2 cellular contexts compared by ENCODE assay signal in the genomic region with DNA sequence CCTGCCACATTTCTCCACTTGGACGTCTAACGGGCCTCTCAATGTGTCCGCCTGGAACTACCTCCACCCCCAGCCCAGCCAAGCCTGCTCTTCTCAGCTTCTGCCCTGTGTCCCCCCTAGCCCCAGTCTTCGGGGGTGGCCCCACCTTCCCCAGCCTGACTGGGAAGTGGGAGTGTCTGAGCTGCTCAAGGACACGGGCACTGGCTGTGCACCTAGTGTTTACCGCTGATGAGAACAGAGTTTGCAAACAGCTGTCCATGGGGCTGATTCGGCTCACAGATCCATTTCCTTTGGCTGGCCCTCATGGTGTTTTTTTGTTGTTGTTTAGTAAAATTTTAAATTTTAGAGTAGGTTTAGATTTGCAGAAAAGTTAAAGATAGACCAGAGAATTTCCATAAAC.
TF ChIP-seq lines count a peak whose summit lies in the region.

No MANE protein-coding gene starts in this region.

TF ChIP-seq in GM23338, 12 proteins besides CTCF, POLR2A, EP300 and RAD21 (continues in another document):
- TF ChIP-seq EZH2phosphoT487 (IDR thresholded peaks at IDR 0.05; ENCODE audit: unreplicated experiment) (no peak), STAT1 (IDR thresholded peaks at IDR 0.05; ENCODE audit: unreplicated experiment) (no peak), POLR2AphosphoS5 (IDR thresholded peaks at IDR 0.05; ENCODE audit: low read depth) (no peak), JUNB (IDR thresholded peaks at IDR 0.05; ENCODE audit: unreplicated experiment) (no peak), EZH2 (IDR thresholded peaks at IDR 0.05; ENCODE audit: low read depth, unreplicated experiment) (no peak), CREB1 (CRISPR knock-in tag; IDR thresholded peaks at IDR 0.05; ENCODE audit: low read depth) (no peak), ZNF331 (CRISPR knock-in tag; IDR thresholded peaks at IDR 0.05; ENCODE audit: low read depth) (no peak), NANOG (IDR thresholded peaks at IDR 0.05; ENCODE audit: borderline replicate concordance) (no peak)
- TF ChIP-seq, protein P1, sequence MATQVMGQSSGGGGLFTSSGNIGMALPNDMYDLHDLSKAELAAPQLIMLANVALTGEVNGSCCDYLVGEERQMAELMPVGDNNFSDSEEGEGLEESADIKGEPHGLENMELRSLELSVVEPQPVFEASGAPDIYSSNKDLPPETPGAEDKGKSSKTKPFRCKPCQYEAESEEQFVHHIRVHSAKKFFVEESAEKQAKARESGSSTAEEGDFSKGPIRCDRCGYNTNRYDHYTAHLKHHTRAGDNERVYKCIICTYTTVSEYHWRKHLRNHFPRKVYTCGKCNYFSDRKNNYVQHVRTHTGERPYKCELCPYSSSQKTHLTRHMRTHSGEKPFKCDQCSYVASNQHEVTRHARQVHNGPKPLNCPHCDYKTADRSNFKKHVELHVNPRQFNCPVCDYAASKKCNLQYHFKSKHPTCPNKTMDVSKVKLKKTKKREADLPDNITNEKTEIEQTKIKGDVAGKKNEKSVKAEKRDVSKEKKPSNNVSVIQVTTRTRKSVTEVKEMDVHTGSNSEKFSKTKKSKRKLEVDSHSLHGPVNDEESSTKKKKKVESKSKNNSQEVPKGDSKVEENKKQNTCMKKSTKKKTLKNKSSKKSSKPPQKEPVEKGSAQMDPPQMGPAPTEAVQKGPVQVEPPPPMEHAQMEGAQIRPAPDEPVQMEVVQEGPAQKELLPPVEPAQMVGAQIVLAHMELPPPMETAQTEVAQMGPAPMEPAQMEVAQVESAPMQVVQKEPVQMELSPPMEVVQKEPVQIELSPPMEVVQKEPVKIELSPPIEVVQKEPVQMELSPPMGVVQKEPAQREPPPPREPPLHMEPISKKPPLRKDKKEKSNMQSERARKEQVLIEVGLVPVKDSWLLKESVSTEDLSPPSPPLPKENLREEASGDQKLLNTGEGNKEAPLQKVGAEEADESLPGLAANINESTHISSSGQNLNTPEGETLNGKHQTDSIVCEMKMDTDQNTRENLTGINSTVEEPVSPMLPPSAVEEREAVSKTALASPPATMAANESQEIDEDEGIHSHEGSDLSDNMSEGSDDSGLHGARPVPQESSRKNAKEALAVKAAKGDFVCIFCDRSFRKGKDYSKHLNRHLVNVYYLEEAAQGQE (IDR thresholded peaks at IDR 0.05; ENCODE audit: unreplicated experiment), result no peak
- TF ChIP-seq, protein P2, sequence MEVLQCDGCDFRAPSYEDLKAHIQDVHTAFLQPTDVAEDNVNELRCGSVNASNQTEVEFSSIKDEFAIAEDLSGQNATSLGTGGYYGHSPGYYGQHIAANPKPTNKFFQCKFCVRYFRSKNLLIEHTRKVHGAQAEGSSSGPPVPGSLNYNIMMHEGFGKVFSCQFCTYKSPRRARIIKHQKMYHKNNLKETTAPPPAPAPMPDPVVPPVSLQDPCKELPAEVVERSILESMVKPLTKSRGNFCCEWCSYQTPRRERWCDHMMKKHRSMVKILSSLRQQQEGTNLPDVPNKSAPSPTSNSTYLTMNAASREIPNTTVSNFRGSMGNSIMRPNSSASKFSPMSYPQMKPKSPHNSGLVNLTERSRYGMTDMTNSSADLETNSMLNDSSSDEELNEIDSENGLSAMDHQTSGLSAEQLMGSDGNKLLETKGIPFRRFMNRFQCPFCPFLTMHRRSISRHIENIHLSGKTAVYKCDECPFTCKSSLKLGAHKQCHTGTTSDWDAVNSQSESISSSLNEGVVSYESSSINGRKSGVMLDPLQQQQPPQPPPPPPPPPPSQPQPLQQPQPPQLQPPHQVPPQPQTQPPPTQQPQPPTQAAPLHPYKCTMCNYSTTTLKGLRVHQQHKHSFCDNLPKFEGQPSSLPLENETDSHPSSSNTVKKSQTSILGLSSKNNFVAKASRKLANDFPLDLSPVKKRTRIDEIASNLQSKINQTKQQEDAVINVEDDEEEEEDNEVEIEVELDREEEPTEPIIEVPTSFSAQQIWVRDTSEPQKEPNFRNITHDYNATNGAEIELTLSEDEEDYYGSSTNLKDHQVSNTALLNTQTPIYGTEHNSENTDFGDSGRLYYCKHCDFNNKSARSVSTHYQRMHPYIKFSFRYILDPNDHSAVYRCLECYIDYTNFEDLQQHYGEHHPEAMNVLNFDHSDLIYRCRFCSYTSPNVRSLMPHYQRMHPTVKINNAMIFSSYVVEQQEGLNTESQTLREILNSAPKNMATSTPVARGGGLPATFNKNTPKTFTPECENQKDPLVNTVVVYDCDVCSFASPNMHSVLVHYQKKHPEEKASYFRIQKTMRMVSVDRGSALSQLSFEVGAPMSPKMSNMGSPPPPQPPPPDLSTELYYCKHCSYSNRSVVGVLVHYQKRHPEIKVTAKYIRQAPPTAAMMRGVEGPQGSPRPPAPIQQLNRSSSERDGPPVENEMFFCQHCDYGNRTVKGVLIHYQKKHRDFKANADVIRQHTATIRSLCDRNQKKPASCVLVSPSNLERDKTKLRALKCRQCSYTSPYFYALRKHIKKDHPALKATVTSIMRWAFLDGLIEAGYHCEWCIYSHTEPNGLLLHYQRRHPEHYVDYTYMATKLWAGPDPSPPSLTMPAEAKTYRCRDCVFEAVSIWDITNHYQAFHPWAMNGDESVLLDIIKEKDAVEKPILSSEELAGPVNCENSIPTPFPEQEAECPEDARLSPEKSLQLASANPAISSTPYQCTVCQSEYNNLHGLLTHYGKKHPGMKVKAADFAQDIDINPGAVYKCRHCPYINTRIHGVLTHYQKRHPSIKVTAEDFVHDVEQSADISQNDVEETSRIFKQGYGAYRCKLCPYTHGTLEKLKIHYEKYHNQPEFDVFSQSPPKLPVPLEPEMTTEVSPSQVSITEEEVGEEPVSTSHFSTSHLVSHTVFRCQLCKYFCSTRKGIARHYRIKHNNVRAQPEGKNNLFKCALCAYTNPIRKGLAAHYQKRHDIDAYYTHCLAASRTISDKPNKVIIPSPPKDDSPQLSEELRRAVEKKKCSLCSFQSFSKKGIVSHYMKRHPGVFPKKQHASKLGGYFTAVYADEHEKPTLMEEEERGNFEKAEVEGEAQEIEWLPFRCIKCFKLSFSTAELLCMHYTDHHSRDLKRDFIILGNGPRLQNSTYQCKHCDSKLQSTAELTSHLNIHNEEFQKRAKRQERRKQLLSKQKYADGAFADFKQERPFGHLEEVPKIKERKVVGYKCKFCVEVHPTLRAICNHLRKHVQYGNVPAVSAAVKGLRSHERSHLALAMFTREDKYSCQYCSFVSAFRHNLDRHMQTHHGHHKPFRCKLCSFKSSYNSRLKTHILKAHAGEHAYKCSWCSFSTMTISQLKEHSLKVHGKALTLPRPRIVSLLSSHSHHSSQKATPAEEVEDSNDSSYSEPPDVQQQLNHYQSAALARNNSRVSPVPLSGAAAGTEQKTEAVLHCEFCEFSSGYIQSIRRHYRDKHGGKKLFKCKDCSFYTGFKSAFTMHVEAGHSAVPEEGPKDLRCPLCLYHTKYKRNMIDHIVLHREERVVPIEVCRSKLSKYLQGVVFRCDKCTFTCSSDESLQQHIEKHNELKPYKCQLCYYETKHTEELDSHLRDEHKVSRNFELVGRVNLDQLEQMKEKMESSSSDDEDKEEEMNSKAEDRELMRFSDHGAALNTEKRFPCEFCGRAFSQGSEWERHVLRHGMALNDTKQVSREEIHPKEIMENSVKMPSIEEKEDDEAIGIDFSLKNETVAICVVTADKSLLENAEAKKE (CRISPR knock-in tag; IDR thresholded peaks at IDR 0.05), result no peak

TF ChIP-seq in H1, 55 proteins besides CTCF, POLR2A, EP300 and RAD21:
- TF ChIP-seq TBP (IDR thresholded peaks at IDR 0.05; ENCODE audit: low read depth, low read length) (no peak), PHF8 (conservative IDR thresholded peaks at IDR 0.05; ENCODE audit: low read depth, low read length) (no peak), CBX5 (IDR thresholded peaks at IDR 0.05; ENCODE audit: low read depth, low read length) (no peak), SRF (IDR thresholded peaks at IDR 0.05; ENCODE audit: low read depth, low read length) (no peak), RBBP5 (IDR thresholded peaks at IDR 0.05; ENCODE audit: borderline replicate concordance, low read depth, low read length) (no peak), BACH1 (IDR thresholded peaks at IDR 0.05; ENCODE audit: low read length) (no peak), ZNF274 (IDR thresholded peaks at IDR 0.05; ENCODE audit: borderline replicate concordance, extremely low read depth, low read length) (no peak), ASH2L (IDR thresholded peaks at IDR 0.05; ENCODE audit: low read length) (no peak), SIN3A (conservative IDR thresholded peaks at IDR 0.05 in 1 of 2, IDR thresholded peaks at IDR 0.05 in 1 of 2; ENCODE audit: low read depth in 1 of 2, low read length in 2 of 2) (no peak), SIX5 (IDR thresholded peaks at IDR 0.05; ENCODE audit: low read depth, low read length) (no peak), KDM1A (IDR thresholded peaks at IDR 0.05; ENCODE audit: borderline replicate concordance, low read length) (no peak), EZH2 (IDR thresholded peaks at IDR 0.05; ENCODE audit: low read depth, low read length, severe bottlenecking) (no peak), POU5F1 (IDR thresholded peaks at IDR 0.05; ENCODE audit: low read depth, low read length) (no peak), CEBPB (IDR thresholded peaks at IDR 0.05; ENCODE audit: low read depth, low read length) (no peak)
- TF ChIP-seq, protein P3, sequence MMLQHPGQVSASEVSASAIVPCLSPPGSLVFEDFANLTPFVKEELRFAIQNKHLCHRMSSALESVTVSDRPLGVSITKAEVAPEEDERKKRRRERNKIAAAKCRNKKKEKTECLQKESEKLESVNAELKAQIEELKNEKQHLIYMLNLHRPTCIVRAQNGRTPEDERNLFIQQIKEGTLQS (IDR thresholded peaks at IDR 0.05; ENCODE audit: insufficient read depth, low read depth, low read length), result no peak
- TF ChIP-seq, protein P4, sequence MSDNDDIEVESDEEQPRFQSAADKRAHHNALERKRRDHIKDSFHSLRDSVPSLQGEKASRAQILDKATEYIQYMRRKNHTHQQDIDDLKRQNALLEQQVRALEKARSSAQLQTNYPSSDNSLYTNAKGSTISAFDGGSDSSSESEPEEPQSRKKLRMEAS (IDR thresholded peaks at IDR 0.05), result no peak
- TF ChIP-seq, protein P5, sequence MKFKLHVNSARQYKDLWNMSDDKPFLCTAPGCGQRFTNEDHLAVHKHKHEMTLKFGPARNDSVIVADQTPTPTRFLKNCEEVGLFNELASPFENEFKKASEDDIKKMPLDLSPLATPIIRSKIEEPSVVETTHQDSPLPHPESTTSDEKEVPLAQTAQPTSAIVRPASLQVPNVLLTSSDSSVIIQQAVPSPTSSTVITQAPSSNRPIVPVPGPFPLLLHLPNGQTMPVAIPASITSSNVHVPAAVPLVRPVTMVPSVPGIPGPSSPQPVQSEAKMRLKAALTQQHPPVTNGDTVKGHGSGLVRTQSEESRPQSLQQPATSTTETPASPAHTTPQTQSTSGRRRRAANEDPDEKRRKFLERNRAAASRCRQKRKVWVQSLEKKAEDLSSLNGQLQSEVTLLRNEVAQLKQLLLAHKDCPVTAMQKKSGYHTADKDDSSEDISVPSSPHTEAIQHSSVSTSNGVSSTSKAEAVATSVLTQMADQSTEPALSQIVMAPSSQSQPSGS (IDR thresholded peaks at IDR 0.05; ENCODE audit: low read length), result no peak
